13 cellular contexts compared by ENCODE assay signal in the genomic region with DNA sequence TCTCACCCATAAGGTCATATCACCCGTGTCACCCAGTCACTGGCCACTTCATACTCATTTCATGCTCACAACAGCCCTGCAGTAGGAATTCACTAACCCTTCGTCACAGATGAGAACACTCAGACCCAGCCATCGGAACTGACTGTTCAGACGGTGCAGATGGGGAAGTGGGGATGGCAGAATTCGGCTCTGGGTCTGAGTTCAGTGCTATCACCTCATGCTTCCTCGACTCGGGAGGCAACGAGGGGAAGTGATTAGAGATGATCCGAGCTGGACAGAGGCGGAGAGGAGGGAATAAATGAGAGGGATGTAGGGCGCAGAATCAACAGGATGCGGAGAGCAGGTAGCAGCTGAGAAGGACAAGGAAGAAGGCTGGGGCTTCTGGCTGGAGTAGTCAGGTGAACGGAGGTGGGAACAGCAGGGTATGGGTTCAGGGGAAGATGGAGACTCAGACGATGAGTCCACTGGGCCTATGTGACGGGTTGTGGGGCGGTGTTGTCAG. TPM values are rescaled to one million over a fixed set of nuclear protein-coding genes. Genes with fewer than 3 reads are reported as not detected.
DNase-seq lines count a peak whose midpoint lies in the region; ATAC-seq and TF ChIP-seq lines count a peak whose summit lies in the region.
"Had no signal": no experiment of that assay in that cellular context is flagged by ENCODE, and none has a peak within 500 bp of the region (broad histone marks: within the 10 kb centered on the region; RNA-seq: fewer than 3 reads in every experiment).

No MANE protein-coding gene starts in this region.

- intact Hi-C loops in CD4-positive, alpha-beta memory T cell (cut with micrococcal nuclease), result no loop called here
- intact Hi-C loops in PC-9 (cut with micrococcal nuclease; ENCODE audit: unreplicated experiment), result loop anchor here (5.0 kb wide), 1 partner anchor 102 kb away; no protein-coding TSS in a partner anchor
- intact Hi-C loops in tibial artery (cut with DNase I; ENCODE audit: low total_unique reads), result loop anchor here (5.0 kb wide), 1 partner anchor 117 kb away; no protein-coding TSS in a partner anchor

- TF ChIP-seq CTCF in PC-9 (conservative IDR thresholded peaks at IDR 0.05) (no peak), tibial artery (IDR thresholded peaks at IDR 0.05) (no peak)

- DNase-seq in CD4-positive, alpha-beta memory T cell, result no peak
- DNase-seq in PC-9, result no peak
- no peak for DNase-seq in immature natural killer cell
- no peak for DNase-seq in tibial artery
- DNase-seq: activated T-cell treated with anti-CD3 and anti-CD28 coated beads, Interleukin-2, amount 50 U/mL, for 1 hour; COR-L47 had no signal

- peaks cover 11% of the 10 kb centered on the region; the same call in 1 of the 2 replicates for H3F3A ChIP-seq in PC-9 (ENCODE audit: insufficient read depth, low read depth)

- H3K27me3 Mint-ChIP-seq in CD4-positive, alpha-beta memory T cell, result peaks cover 33 to 43% of the 10 kb centered on the region in 2 donors
- peaks cover 20 to 31% (median 25%) of the 10 kb centered on the region in 3 donors for H3K27me3 Mint-ChIP-seq in immature natural killer cell (ENCODE audit: low read depth in 3 of 3)

- no peaks in the 10 kb centered on the region for H3K36me3 Mint-ChIP-seq in CD4-positive, alpha-beta memory T cell
- peaks cover 0 to 7% (median 0%) of the 10 kb centered on the region in 3 donors for H3K36me3 Mint-ChIP-seq in immature natural killer cell

- CTCF ChIA-PET in CD4-positive, alpha-beta memory T cell (lab: Charles Lee; ENCODE audit: partially characterized antibody), result interaction anchor here (1.3 to 3.5 kb wide), 2 partner anchors 53 to 119 kb away, joined by 3 to 14 read pairs; no protein-coding TSS in a partner anchor
- CTCF ChIA-PET in PC-9 (lab: Charles Lee), result interaction anchor here (0.5 kb wide), 1 partner anchor 16 kb away, joined by 5 read pairs; no protein-coding TSS in a partner anchor

- H4K20me1 ChIP-seq in PC-9 (ENCODE audit: insufficient read depth), result no peaks in the 10 kb centered on the region

- H3K9me3 Mint-ChIP-seq in CD4-positive, alpha-beta memory T cell, result no peaks in the 10 kb centered on the region
- H3K9me3 Mint-ChIP-seq in immature natural killer cell, result no peaks in the 10 kb centered on the region

- H3K36me3 ChIP-seq in CD4-positive, alpha-beta memory T cell (ENCODE audit: insufficient read depth, low read length), result no peaks in the 10 kb centered on the region
- H3K36me3 ChIP-seq in PC-9 (ENCODE audit: low read depth), result no peaks in the 10 kb centered on the region
- H3K36me3 ChIP-seq in tibial artery, result no peaks in the 10 kb centered on the region

- H3K4me3 Mint-ChIP-seq in CD4-positive, alpha-beta memory T cell, result peak overlapping the region in 7 of 8 donors; percentile 44 to 77 (median 59)
- H3K4me3 Mint-ChIP-seq in immature natural killer cell, result peak overlapping the region in 3 of 5 donors; percentile 20 to 30 (median 28)

- no peak overlapping the region for H3K4me3 ChIP-seq in CD4-positive, alpha-beta memory T cell (ENCODE audit: low read length in 2 of 2)
- H3K4me3 ChIP-seq in PC-9 (no peak overlapping the region), tibial artery (no peak overlapping the region)

- no peak overlapping the region for H3K27ac ChIP-seq in CD4-positive, alpha-beta memory T cell (ENCODE audit: low read depth, low read length)
- H3K27ac ChIP-seq in PC-9, result no peak overlapping the region
- no peak overlapping the region for H3K27ac ChIP-seq in tibial artery

- H3K9me3 ChIP-seq in CD4-positive, alpha-beta memory T cell (ENCODE audit: control insufficient read depth in 1 of 2, low read length in 2 of 2), result no peaks in the 10 kb centered on the region
- H3K9me3 ChIP-seq in PC-9 (ENCODE audit: insufficient read depth, low read depth) (no peaks in the 10 kb centered on the region), tibial artery (no peaks in the 10 kb centered on the region)

- H3K4me1 Mint-ChIP-seq in CD4-positive, alpha-beta memory T cell, result peaks cover 6 to 18% (median 12%) of the 10 kb centered on the region in 4 donors
- H3K4me1 Mint-ChIP-seq in immature natural killer cell, result peaks cover 9 to 10% of the 10 kb centered on the region in 2 donors

- H3K4me2 ChIP-seq in PC-9, result peak overlapping the region; percentile 42

- no TSS peak for BruUV-seq in PC-9 (replicated peaks; lab: Mats Ljungman, UMichigan)

- no peaks in the 10 kb centered on the region for H3K27me3 ChIP-seq in CD4-positive, alpha-beta memory T cell (ENCODE audit: insufficient read depth, low read length)
- H3K27me3 ChIP-seq in PC-9 (ENCODE audit: insufficient read depth, low read depth) (no peaks in the 10 kb centered on the region), tibial artery (peaks cover 0 to 64% of the 10 kb centered on the region in 2 donors)

- POLR2A ChIA-PET in CD4-positive, alpha-beta memory T cell (lab: Charles Lee; ENCODE audit: partially characterized antibody), result no interaction called here
- POLR2A ChIA-PET in PC-9 (lab: Charles Lee; ENCODE audit: unreplicated experiment), result interaction anchor here (0.5 kb wide), 1 partner anchor 8 kb away, joined by 5 read pairs; no protein-coding TSS in a partner anchor

- no peaks in the 10 kb centered on the region for H3K79me2 ChIP-seq in PC-9 (ENCODE audit: low read depth)

- H3K4me1 ChIP-seq in CD4-positive, alpha-beta memory T cell (ENCODE audit: insufficient read depth, low read length), result no peaks in the 10 kb centered on the region
- H3K4me1 ChIP-seq in PC-9 (replicated peaks; ENCODE audit: insufficient read depth) (peaks cover 33% of the 10 kb centered on the region), tibial artery (peaks cover 0 to 14% (median 9%) of the 10 kb centered on the region in 4 donors)

- ATAC-seq in GM19023 (IDR thresholded peaks at IDR 0.05; ENCODE audit: unreplicated experiment), result peak; percentile 43
- ATAC-seq in GM18858 (IDR thresholded peaks at IDR 0.05; ENCODE audit: unreplicated experiment), result no peak
- ATAC-seq in HG03457 (IDR thresholded peaks at IDR 0.05; ENCODE audit: unreplicated experiment), result no peak
- no peak for ATAC-seq in GM18873 (IDR thresholded peaks at IDR 0.05; ENCODE audit: low FRiP score, unreplicated experiment)

- H2AFZ ChIP-seq in PC-9, result no peak overlapping the region

- H3K9me2 ChIP-seq in PC-9 (ENCODE audit: insufficient read depth), result no peaks in the 10 kb centered on the region

- no peak overlapping the region for H3K27ac Mint-ChIP-seq in CD4-positive, alpha-beta memory T cell
- H3K27ac Mint-ChIP-seq in immature natural killer cell, result no peak overlapping the region

RNA-seq across cellular contexts. Expression of a gene that starts 4.7 kb away (rescaled TPM):
- total RNA-seq in CD4-positive, alpha-beta memory T cell, result not detected
- polyA plus RNA-seq in CD4-positive, alpha-beta memory T cell, result not detected
- total RNA-seq in PC-9 (2021), result not detected in 2 replicates
- polyA plus RNA-seq in immature natural killer cell, result not detected
- total RNA-seq: dermis blood vessel endothelial cell, glomerular endothelial cell, HT1080 had no signal

RNA-seq across cellular contexts. Expression of a gene that starts 27.9 kb away (rescaled TPM):
- 1 to 10 TPM; 1.6 to 1.9 TPM for total RNA-seq in CD4-positive, alpha-beta memory T cell
- 1 to 10 TPM; 1.4 to 2.6 TPM for polyA plus RNA-seq in CD4-positive, alpha-beta memory T cell
- 9.9 and 10.5 TPM in 2 replicates for total RNA-seq in PC-9 (2021)
- polyA plus RNA-seq in immature natural killer cell, result 10 to 100 TPM in 1 of 3 donors, 1 to 10 TPM in 2; 1.6 to 18.8 (median 6.1) TPM
